24 cellular contexts compared by ENCODE assay signal in the genomic region with DNA sequence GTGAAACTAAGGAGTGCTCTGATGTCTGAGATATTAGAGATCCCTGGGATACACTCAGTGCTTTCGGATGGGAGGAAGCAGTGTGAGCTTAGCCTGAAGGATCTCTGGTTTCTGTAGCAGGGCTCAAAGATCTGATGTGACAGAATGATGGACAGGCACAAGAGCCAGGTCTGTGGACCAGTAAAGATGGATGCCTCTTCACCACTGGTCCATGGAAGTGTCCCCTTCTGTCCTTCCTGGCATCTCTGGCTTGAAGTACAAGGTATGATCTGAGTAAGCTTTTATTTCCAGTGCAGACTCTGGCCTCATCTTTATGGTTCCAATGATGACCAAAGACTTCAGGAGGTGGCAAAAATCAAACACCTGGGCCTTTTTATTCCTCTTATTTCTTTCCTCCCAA.
"Had no signal": no experiment of that assay in that cellular context is flagged by ENCODE, and none has a peak within 500 bp of the region (broad histone marks: within the 10 kb centered on the region; RNA-seq: fewer than 3 reads in every experiment).

No MANE protein-coding gene starts in this region.

- H3K9me3 Mint-ChIP-seq: dendritic cell treated with granulocyte-macrophage colony-stimulating factor and Interleukin-4, amounts not matched to agents 40 ng/mL and 50 ng/mL, for 4 days; effector memory CD8-positive, alpha-beta T cell; endodermal cell; mesothelial cell of epicardium had no signal

- H3K4me2 ChIP-seq: hepatocyte had no signal

- H3K27me3 ChIP-seq: colonic mucosa, foreskin keratinocyte, gastroesophageal sphincter, heart left ventricle, hepatocyte, left lung had no signal

- H3K9me3 ChIP-seq: colonic mucosa, gastroesophageal sphincter, heart left ventricle, left lung had no signal

- H3K4me1 ChIP-seq: colonic mucosa, foreskin keratinocyte, left lung had no signal

- H3K79me2 ChIP-seq: hepatocyte had no signal

- H3K4me3 Mint-ChIP-seq: dendritic cell treated with granulocyte-macrophage colony-stimulating factor and Interleukin-4, amounts not matched to agents 40 ng/mL and 50 ng/mL, for 4 days; effector memory CD8-positive, alpha-beta T cell; endodermal cell; immature natural killer cell; mesothelial cell of epicardium had no signal

- H3K4me3 ChIP-seq: colonic mucosa, gastroesophageal sphincter, heart left ventricle, hepatocyte, left lung, lung had no signal

- ATAC-seq: effector memory CD8-positive, alpha-beta T cell; esophagus mucosa; foreskin keratinocyte; gastroesophageal sphincter; heart left ventricle; left cardiac atrium; left lung; left ventricle myocardium superior had no signal

- DNase-seq: cerebellar nuclear complex; colonic mucosa; cortex of kidney; effector CD8-positive, alpha-beta T cell; effector memory CD8-positive, alpha-beta T cell; endodermal cell; erythroblast; foreskin keratinocyte; heart left ventricle; hypothalamus; immature natural killer cell; islet precursor cell; left cardiac atrium; left lung; left ventricle myocardium superior; mammary epithelial cell; mesenchymal stem cell had no signal

- H3K36me3 ChIP-seq: colonic mucosa had no signal

- H3K27ac ChIP-seq: colonic mucosa, epithelial cell of prostate, foreskin keratinocyte, gastroesophageal sphincter, hepatocyte had no signal

- H3K27ac Mint-ChIP-seq: dendritic cell treated with granulocyte-macrophage colony-stimulating factor and Interleukin-4, amounts not matched to agents 40 ng/mL and 50 ng/mL, for 4 days; effector memory CD8-positive, alpha-beta T cell; endodermal cell; immature natural killer cell; mesothelial cell of epicardium had no signal

- H3K27me3 Mint-ChIP-seq: dendritic cell treated with granulocyte-macrophage colony-stimulating factor and Interleukin-4, amounts not matched to agents 40 ng/mL and 50 ng/mL, for 4 days had no signal

- H2AFZ ChIP-seq: hepatocyte had no signal

- H3K36me3 Mint-ChIP-seq: immature natural killer cell had no signal
